28 cellular contexts compared by ENCODE assay signal in the genomic region with DNA sequence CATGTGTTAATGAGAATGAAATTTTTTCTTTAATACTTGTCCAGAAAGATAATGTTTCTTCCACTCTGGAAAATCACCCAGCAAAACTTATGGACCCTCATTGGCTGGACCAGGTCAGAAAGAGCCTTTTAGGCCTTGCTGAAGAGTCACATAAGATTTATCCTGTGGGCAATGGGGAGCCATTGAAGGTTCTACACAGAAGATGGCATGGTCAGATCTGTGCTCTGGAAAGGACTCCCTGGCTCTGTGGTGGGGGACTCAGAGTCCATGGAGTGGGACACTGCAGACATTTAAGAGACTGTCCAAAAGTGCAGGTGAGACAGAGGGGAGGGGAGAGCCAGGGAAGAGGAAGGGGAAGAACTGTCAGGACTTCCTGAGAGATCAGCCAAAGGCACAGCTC.
DNase-seq lines count a peak whose midpoint lies in the region; ATAC-seq and TF ChIP-seq lines count a peak whose summit lies in the region.
"Had no signal": no experiment of that assay in that cellular context is flagged by ENCODE, and none has a peak within 500 bp of the region (broad histone marks: within the 10 kb centered on the region; RNA-seq: fewer than 3 reads in every experiment).

No MANE protein-coding gene starts in this region.

- in situ Hi-C loops in brain microvascular endothelial cell (cut with HindIII; ENCODE audit: low pct_ligation_motif_present, low sequenced_read_pairs) = no loop called here

- H3K4me1 ChIP-seq in left ventricle myocardium inferior (peaks cover 75% of the 10 kb centered on the region), esophagus squamous epithelium (peaks cover 4 to 72% (median 45%) of the 10 kb centered on the region in 3 donors), psoas muscle (peaks cover 63% of the 10 kb centered on the region), uterus (peaks cover 9 to 10% of the 10 kb centered on the region in 2 donors)

- H3K36me3 ChIP-seq in left ventricle myocardium inferior (no peaks in the 10 kb centered on the region), esophagus squamous epithelium (no peaks in the 10 kb centered on the region), psoas muscle (ENCODE audit: insufficient read depth in 1 of 2, low read depth in 1 of 2) (no peaks in the 10 kb centered on the region), uterus (no peaks in the 10 kb centered on the region), brain microvascular endothelial cell (replicated peaks) (no peaks in the 10 kb centered on the region)
- H3K36me3 ChIP-seq: BLaER1, neutrophil, Peyer's patch had no signal

- H3K9me3 ChIP-seq in left ventricle myocardium inferior (replicated peaks) (no peaks in the 10 kb centered on the region), esophagus squamous epithelium (no peaks in the 10 kb centered on the region), psoas muscle (no peaks in the 10 kb centered on the region), uterus (no peaks in the 10 kb centered on the region)
- H3K9me3 ChIP-seq: BLaER1, neutrophil, Peyer's patch had no signal

- H3K4me3 ChIP-seq in left ventricle myocardium inferior = no peak overlapping the region
- no peak overlapping the region for H3K4me3 ChIP-seq in esophagus squamous epithelium
- H3K4me3 ChIP-seq in psoas muscle = no peak overlapping the region
- H3K4me3 ChIP-seq in uterus = no peak overlapping the region
- no peak overlapping the region for H3K4me3 ChIP-seq in brain microvascular endothelial cell (ENCODE audit: low read depth, low read length)
- H3K4me3 ChIP-seq: BLaER1, Peyer's patch had no signal

- TF ChIP-seq CTCF in left ventricle myocardium inferior (IDR thresholded peaks at IDR 0.05; ENCODE audit: borderline replicate concordance) (no peak), esophagus squamous epithelium (IDR thresholded peaks at IDR 0.05) (no peak), psoas muscle (IDR thresholded peaks at IDR 0.05) (no peak), uterus (IDR thresholded peaks at IDR 0.05) (no peak), brain microvascular endothelial cell (IDR thresholded peaks at IDR 0.05; ENCODE audit: low read depth, low read length, missing control alignments) (no peak)

- DNase-seq in left ventricle myocardium inferior (no peak), cardiac septum (ENCODE audit: low spot score) (no peak), esophagus squamous epithelium (lab: John Stamatoyannopoulos, UW) (no peak), psoas muscle (no peak), uterus (no peak), 8988T (no peak), brain microvascular endothelial cell (no peak)
- DNase-seq: activated CD4-positive, alpha-beta T cell treated with anti-CD3 and anti-CD28 coated beads, Interleukin-2, amount 50 U/mL, for 48 hours; activated naive CD4-positive, alpha-beta T cell treated with Interleukin-2 at 50 U/mL for 16 hours; effector CD4-positive, alpha-beta T cell; EL; GOT3; Karpas-422; NCI-H1417; NCI-H2081 treated with DMSO at 0.1 percent for 48 hours; NCI-H2227 treated with DMSO at 0.1 percent for 48 hours; NCI-H526 treated with DMSO at 0.1 percent for 48 hours; NK-92 treated with Interleukin-12 subunit alpha and Interleukin-12 subunit beta, amount 100 ng/mL, for 24 hours; Peyer's patch; SHP77; stimulated activated CD4-positive, alpha-beta T cell treated with anti-CD3 and anti-CD28 coated beads, Interleukin-15, amount 100 ng/mL, for 24 hours; stimulated activated naive B cell treated with anti-CD40 and anti-IgM and Interleukin-4, amounts not matched to agents 10 μg/mL and 1 μg/mL and 100 μg/mL, for 72 hours; T-helper 2 cell had no signal

- ATAC-seq in psoas muscle (no peak), HG03025 (IDR thresholded peaks at IDR 0.05; ENCODE audit: low FRiP score, unreplicated experiment) (no peak)
- ATAC-seq: activated CD4-positive, CD25-positive, alpha-beta regulatory T cell treated with anti-CD3 and anti-CD28 coated beads, Interleukin-2, amount 50 U/mL, for 24 hours; stimulated activated naive B cell treated with anti-CD40 and anti-IgM and Interleukin-4, amounts not matched to agents 10 μg/mL and 1 μg/mL and 100 μg/mL, for 72 hours had no signal

- TF ChIP-seq POLR2A in esophagus squamous epithelium (IDR thresholded peaks at IDR 0.05) (no peak), uterus (IDR thresholded peaks at IDR 0.05) (no peak)

- peak overlapping the region; percentile 87 for H3K27ac ChIP-seq in left ventricle myocardium inferior (replicated peaks)
- peak overlapping the region in 3 of 4 donors; percentile 74 to 91 (median 88) for H3K27ac ChIP-seq in esophagus squamous epithelium
- peak overlapping the region; percentile 82 for H3K27ac ChIP-seq in psoas muscle
- peak overlapping the region; percentile 18 to 60 for H3K27ac ChIP-seq in uterus
- H3K27ac ChIP-seq in brain microvascular endothelial cell = no peak overlapping the region
- H3K27ac ChIP-seq: HL-60, neutrophil had no signal

- intact Hi-C loops in left ventricle myocardium inferior (cut with micrococcal nuclease) (no loop called here), cardiac septum (cut with DNase I) (no loop called here), esophagus squamous epithelium (cut with DNase I) (no loop called here), psoas muscle (cut with DNase I) (loop anchor here in 1 of 2 donors (5.0 kb wide), 1 partner anchor 41 kb away; no protein-coding TSS in a partner anchor), uterus (cut with DNase I; ENCODE audit: low total_unique reads) (no loop called here)

- no peaks in the 10 kb centered on the region for H3K27me3 ChIP-seq in left ventricle myocardium inferior (ENCODE audit: low read depth)
- no peaks in the 10 kb centered on the region for H3K27me3 ChIP-seq in esophagus squamous epithelium
- no peaks in the 10 kb centered on the region for H3K27me3 ChIP-seq in psoas muscle (ENCODE audit: insufficient read depth in 3 of 3, low read length in 2 of 3)
- H3K27me3 ChIP-seq in uterus = no peaks in the 10 kb centered on the region
- H3K27me3 ChIP-seq in brain microvascular endothelial cell (replicated peaks) = no peaks in the 10 kb centered on the region
- H3K27me3 ChIP-seq: BLaER1, neutrophil, Peyer's patch had no signal
